In the genomic region with DNA sequence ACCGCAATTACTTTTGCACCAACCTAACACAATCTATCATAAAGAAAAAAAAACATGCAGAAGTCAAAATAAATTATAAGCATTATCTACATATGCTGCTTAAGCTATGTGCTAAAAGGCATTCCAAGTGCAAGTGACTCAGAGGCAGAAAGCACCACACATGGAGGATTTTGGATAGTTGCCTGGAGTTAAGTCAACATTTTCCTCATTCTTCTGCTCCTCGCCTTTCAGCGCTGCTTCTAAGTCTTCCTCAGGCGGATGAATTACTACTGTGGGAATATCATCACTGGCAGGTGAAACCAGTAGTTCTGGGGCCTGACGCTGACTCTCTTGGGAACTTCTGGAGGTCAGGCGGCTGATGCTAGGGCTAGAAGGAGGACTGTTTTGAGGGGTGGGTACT, we compare ENCODE assay signal across 13 cellular contexts. TPM values are rescaled to one million over a fixed set of nuclear protein-coding genes. Genes with fewer than 3 reads are reported as not detected.
DNase-seq lines count a peak whose midpoint lies in the region; ATAC-seq, FAIRE-seq and TF ChIP-seq lines count a peak whose summit lies in the region.
"Had no signal": no experiment of that assay in that cellular context is flagged by ENCODE, and none has a peak within 500 bp of the region (broad histone marks: within the 10 kb centered on the region; RNA-seq: fewer than 3 reads in every experiment).

No MANE protein-coding gene starts in this region.

- ATAC-seq in stimulated activated effector memory CD8-positive, alpha-beta T cell treated with anti-CD3 and anti-CD28 coated beads, Interleukin-12 subunit alpha, Interleukin-12 subunit beta, amount 100 ng/mL, for 72 hours: no peak
- ATAC-seq: activated CD4-positive, alpha-beta T cell treated with anti-CD3 and anti-CD28 coated beads for 36 hours had no signal

- TF ChIP-seq CTCF in HFF-Myc (IDR thresholded peaks at IDR 0.05; ENCODE audit: low read depth, low read length, missing control alignments) (no peak), astrocyte (IDR thresholded peaks at IDR 0.05; ENCODE audit: insufficient read depth, low read depth, low read length) (no peak), MM.1S (IDR thresholded peaks at IDR 0.05; ENCODE audit: low read length) (no peak)

- H3K4me3 Mint-ChIP-seq in astrocyte (ENCODE audit: unreplicated experiment): no peak overlapping the region
- no peak overlapping the region for H3K4me3 Mint-ChIP-seq in stimulated activated effector memory CD8-positive, alpha-beta T cell treated with anti-CD3 and anti-CD28 coated beads, Interleukin-12 subunit alpha, Interleukin-12 subunit beta, amount 100 ng/mL, for 72 hours
- H3K4me3 Mint-ChIP-seq: activated CD4-positive, alpha-beta T cell treated with anti-CD3 and anti-CD28 coated beads for 36 hours; central memory CD8-positive, alpha-beta T cell; nephron had no signal

- DNase-seq in HFF-Myc (ENCODE audit: extremely low read depth, low read depth) (peak; percentile 96), astrocyte (ENCODE audit: low read depth) (peak; percentile 99), hepatic stellate cell (ENCODE audit: low spot score) (peak; percentile 66), Karpas-422 (no peak), DMS79 (lab: John Stamatoyannopoulos, UW) (no peak), MM.1S (no peak)
- no peak for DNase-seq in stimulated activated effector memory CD8-positive, alpha-beta T cell treated with anti-CD3 and anti-CD28 coated beads, Interleukin-12 subunit alpha, Interleukin-12 subunit beta, amount 100 ng/mL, for 72 hours (ENCODE audit: low spot score in 2 of 2)
- no peak for DNase-seq in stimulated activated CD8-positive, alpha-beta memory T cell treated with anti-CD3 and anti-CD28 coated beads, Interleukin-4, amount 100 ng/mL, for 48 hours
- DNase-seq: activated CD4-positive, alpha-beta T cell treated with anti-CD3 and anti-CD28 coated beads for 36 hours; NCI-H510A treated with DMSO at 0.1 percent for 48 hours had no signal

- H3K27me3 Mint-ChIP-seq in astrocyte (ENCODE audit: low read depth, unreplicated experiment): no peaks in the 10 kb centered on the region
- H3K27me3 Mint-ChIP-seq: activated CD4-positive, alpha-beta T cell treated with anti-CD3 and anti-CD28 coated beads for 36 hours; central memory CD8-positive, alpha-beta T cell had no signal

- peaks cover 9% of the 10 kb centered on the region for H3K4me1 ChIP-seq in astrocyte (ENCODE audit: insufficient read depth, low read length)
- H3K4me1 ChIP-seq in Karpas-422 (ENCODE audit: low read length): no peaks in the 10 kb centered on the region
- H3K4me1 ChIP-seq in MM.1S (ENCODE audit: low read length): no peaks in the 10 kb centered on the region

- H2AFZ ChIP-seq in astrocyte (ENCODE audit: low read depth, low read length) (no peak overlapping the region), Karpas-422 (ENCODE audit: low read length) (no peak overlapping the region), MM.1S (ENCODE audit: low read length) (no peak overlapping the region)

- H3K36me3 Mint-ChIP-seq in astrocyte (ENCODE audit: low read depth, unreplicated experiment): peaks cover 16% of the 10 kb centered on the region
- peaks cover 87% of the 10 kb centered on the region for H3K36me3 Mint-ChIP-seq in stimulated activated effector memory CD8-positive, alpha-beta T cell treated with anti-CD3 and anti-CD28 coated beads, Interleukin-12 subunit alpha, Interleukin-12 subunit beta, amount 100 ng/mL, for 72 hours

- peak overlapping the region; percentile 67 for H3K27ac ChIP-seq in astrocyte (ENCODE audit: low read depth, low read length)
- no peak overlapping the region for H3K27ac ChIP-seq in Karpas-422 (ENCODE audit: low read length)
- H3K27ac ChIP-seq in MM.1S (ENCODE audit: low read length): no peak overlapping the region

- H3K9me3 Mint-ChIP-seq in astrocyte (ENCODE audit: unreplicated experiment): no peaks in the 10 kb centered on the region
- no peaks in the 10 kb centered on the region for H3K9me3 Mint-ChIP-seq in stimulated activated effector memory CD8-positive, alpha-beta T cell treated with anti-CD3 and anti-CD28 coated beads, Interleukin-12 subunit alpha, Interleukin-12 subunit beta, amount 100 ng/mL, for 72 hours
- H3K9me3 Mint-ChIP-seq: central memory CD8-positive, alpha-beta T cell; nephron had no signal

- H3K9ac ChIP-seq in astrocyte (ENCODE audit: low read length) (no peak overlapping the region), Karpas-422 (ENCODE audit: low read length) (no peak overlapping the region), MM.1S (ENCODE audit: low read length) (no peak overlapping the region)

- FAIRE-seq in astrocyte (lab: Jason Lieb, UNC): peak; percentile 99
- FAIRE-seq: GM18507 had no signal

- peak overlapping the region; percentile 84 for H3K27ac Mint-ChIP-seq in astrocyte (ENCODE audit: unreplicated experiment)
- peak overlapping the region; percentile 67 for H3K27ac Mint-ChIP-seq in stimulated activated effector memory CD8-positive, alpha-beta T cell treated with anti-CD3 and anti-CD28 coated beads, Interleukin-12 subunit alpha, Interleukin-12 subunit beta, amount 100 ng/mL, for 72 hours
- H3K27ac Mint-ChIP-seq: activated CD4-positive, alpha-beta T cell treated with anti-CD3 and anti-CD28 coated beads for 36 hours; nephron had no signal

- peaks cover 31% of the 10 kb centered on the region for H4K20me1 ChIP-seq in astrocyte (ENCODE audit: insufficient read depth, low read length)
- H4K20me1 ChIP-seq in Karpas-422 (ENCODE audit: insufficient read depth, low read depth, low read length): no peaks in the 10 kb centered on the region
- H4K20me1 ChIP-seq in MM.1S (ENCODE audit: insufficient read depth, low read length): no peaks in the 10 kb centered on the region

- H3K4me1 Mint-ChIP-seq in astrocyte (ENCODE audit: low read depth, unreplicated experiment): peaks cover 9% of the 10 kb centered on the region
- H3K4me1 Mint-ChIP-seq in stimulated activated effector memory CD8-positive, alpha-beta T cell treated with anti-CD3 and anti-CD28 coated beads, Interleukin-12 subunit alpha, Interleukin-12 subunit beta, amount 100 ng/mL, for 72 hours: no peaks in the 10 kb centered on the region

- H3K4me3 ChIP-seq in HFF-Myc (replicated peaks; ENCODE audit: low read depth, low read length) (no peak overlapping the region), astrocyte (ENCODE audit: insufficient read depth, low read depth, low read length) (no peak overlapping the region), Karpas-422 (ENCODE audit: low read length) (no peak overlapping the region), MM.1S (ENCODE audit: low read length) (no peak overlapping the region)

- peak overlapping the region; percentile 27 for H3K4me2 ChIP-seq in astrocyte (ENCODE audit: low read length)
- H3K4me2 ChIP-seq in Karpas-422 (ENCODE audit: low read depth, low read length, poor library complexity, severe bottlenecking): no peak overlapping the region
- H3K4me2 ChIP-seq in MM.1S (ENCODE audit: low read depth, low read length): no peak overlapping the region

- no peaks in the 10 kb centered on the region for H3K9me2 ChIP-seq in Karpas-422 (replicated peaks; ENCODE audit: insufficient read depth, low read length)
- H3K9me2 ChIP-seq in MM.1S (replicated peaks; ENCODE audit: insufficient read depth, low read length): no peaks in the 10 kb centered on the region

- peaks cover 51% of the 10 kb centered on the region for H3K79me2 ChIP-seq in astrocyte (ENCODE audit: insufficient read depth, low read length)
- peaks cover 24% of the 10 kb centered on the region for H3K79me2 ChIP-seq in Karpas-422 (ENCODE audit: low read length)
- H3K79me2 ChIP-seq in MM.1S (ENCODE audit: low read length): no peaks in the 10 kb centered on the region

- H3K27me3 ChIP-seq in astrocyte (ENCODE audit: insufficient read depth, low read length) (no peaks in the 10 kb centered on the region), Karpas-422 (ENCODE audit: low read length) (no peaks in the 10 kb centered on the region), MM.1S (replicated peaks; ENCODE audit: insufficient read depth, low read length) (no peaks in the 10 kb centered on the region)

- H3K9me3 ChIP-seq in astrocyte (ENCODE audit: insufficient read depth, low read depth, low read length) (no peaks in the 10 kb centered on the region), Karpas-422 (ENCODE audit: low read length) (no peaks in the 10 kb centered on the region), MM.1S (replicated peaks; ENCODE audit: insufficient read depth, low read length) (no peaks in the 10 kb centered on the region)

- H3K36me3 ChIP-seq in astrocyte (ENCODE audit: insufficient read depth, low read length): peaks cover 52% of the 10 kb centered on the region
- H3K36me3 ChIP-seq in Karpas-422 (ENCODE audit: insufficient read depth, low read length): peaks cover 60% of the 10 kb centered on the region
- H3K36me3 ChIP-seq in MM.1S (replicated peaks; ENCODE audit: insufficient read depth, low read length): no peaks in the 10 kb centered on the region

- H3F3A ChIP-seq in MM.1S (ENCODE audit: insufficient read depth, low read length): no peaks in the 10 kb centered on the region

RNA-seq across cellular contexts. Expression of a gene that starts 53.1 kb away (rescaled TPM):
- 66.7 and 68.7 TPM in 2 replicates for total RNA-seq in astrocyte
- total RNA-seq in Karpas-422 (2014; rRNA removed; shearing (Covaris generic); ENCODE audit: low replicate concordance): 97.1 and 101 TPM in 2 replicates

Comparison
In these comparisons a context has a peak if more than half of its experiments do, and no peak if none do; other contexts are left out.
1. DNase-seq: peak in HFF-Myc (single experiment), astrocyte (single experiment) and hepatic stellate cell (single experiment); none in stimulated activated effector memory CD8-positive, alpha-beta T cell treated with anti-CD3 and anti-CD28 coated beads, Interleukin-12 subunit alpha, Interleukin-12 subunit beta, amount 100 ng/mL, for 72 hours (0 of 2), Karpas-422 (single experiment), DMS79 (single experiment), stimulated activated CD8-positive, alpha-beta memory T cell treated with anti-CD3 and anti-CD28 coated beads, Interleukin-4, amount 100 ng/mL, for 48 hours (single experiment) and MM.1S (single experiment).